ENCODE assay signal across 16 cellular contexts in genomic region chr2:18209934-18210639, GRCh38.
DNase-seq lines count a peak whose midpoint lies in the region; ATAC-seq and TF ChIP-seq lines count a peak whose summit lies in the region.
"Had no signal": no experiment of that assay in that cellular context is flagged by ENCODE, and none has a peak within 500 bp of the region (broad histone marks: within the 10 kb centered on the region; RNA-seq: fewer than 3 reads in every experiment).

No MANE protein-coding gene starts in this region.

- H3K9me3 Mint-ChIP-seq in glutamatergic neuron (ENCODE audit: unreplicated experiment): peaks cover 2% of the 10 kb centered on the region

- 75% methylated on average over 4 of the region's 4 CpGs for WGBS in right cardiac atrium

- no peaks in the 10 kb centered on the region for H3K27me3 ChIP-seq in right cardiac atrium (ENCODE audit: control insufficient read depth, insufficient read depth)
- H3K27me3 ChIP-seq: SJSA1 had no signal

- DNase-seq in NCI-H1105 treated with DMSO at 0.1 percent for 48 hours (lab: John Stamatoyannopoulos, UW) (peak; percentile 20), NCI-H1105 (lab: John Stamatoyannopoulos, UW) (no peak), NCI-H748 (lab: John Stamatoyannopoulos, UW; ENCODE audit: unreplicated experiment) (peak; percentile 72), epidermal melanocyte (ENCODE audit: insufficient read length, low spot score) (peak; percentile 37), skeletal muscle cell (ENCODE audit: low read depth) (peak; percentile 74), right cardiac atrium (no peak), glutamatergic neuron (no peak), ureter (ENCODE audit: low spot score) (no peak)
- DNase-seq: activated CD4-positive, alpha-beta T cell treated with anti-CD3 and anti-CD28 coated beads for 48 hours; activated gamma-delta T cell treated with Interleukin-2 at 50 U/mL for 16 hours; cortex of kidney; GDM1; heart right ventricle; NCI-H2081 treated with DMSO at 0.1 percent for 48 hours; posterior cingulate gyrus had no signal

- H3K4me3 ChIP-seq in skeletal muscle cell (ENCODE audit: low read depth, low read length) (no peak overlapping the region), right cardiac atrium (ENCODE audit: low read length) (no peak overlapping the region)
- H3K4me3 ChIP-seq: heart right ventricle, SJSA1 had no signal

- intact Hi-C loops in right cardiac atrium (cut with DNase I): no loop called here

- no peaks in the 10 kb centered on the region for H3K36me3 Mint-ChIP-seq in glutamatergic neuron (ENCODE audit: unreplicated experiment)

- H3K4me1 Mint-ChIP-seq in glutamatergic neuron (ENCODE audit: low read depth, unreplicated experiment): no peaks in the 10 kb centered on the region

- no peak overlapping the region for H3K4me3 Mint-ChIP-seq in glutamatergic neuron (ENCODE audit: unreplicated experiment)

- H3K27ac Mint-ChIP-seq in glutamatergic neuron (ENCODE audit: unreplicated experiment): no peak overlapping the region

- H3K9me3 ChIP-seq in right cardiac atrium (ENCODE audit: control insufficient read depth, low read length): no peaks in the 10 kb centered on the region
- H3K9me3 ChIP-seq: heart right ventricle, SJSA1 had no signal

- H3K4me1 ChIP-seq in right cardiac atrium (ENCODE audit: control insufficient read depth, insufficient read depth, low read length): no peaks in the 10 kb centered on the region
- H3K4me1 ChIP-seq: heart right ventricle had no signal

- ATAC-seq in right cardiac atrium: no peak

- no peaks in the 10 kb centered on the region for H3K27me3 Mint-ChIP-seq in glutamatergic neuron (ENCODE audit: unreplicated experiment)

- TF ChIP-seq CTCF in glutamatergic neuron (IDR thresholded peaks at IDR 0.05; ENCODE audit: partially characterized antibody, unreplicated experiment): no peak

- H3K27ac ChIP-seq in right cardiac atrium (ENCODE audit: low read length): no peak overlapping the region
- H3K27ac ChIP-seq: heart right ventricle, SJSA1 had no signal

Comparison
In these comparisons a context has a peak if more than half of its experiments do, and no peak if none do; other contexts are left out.
1. DNase-seq: peak in NCI-H1105 treated with DMSO at 0.1 percent for 48 hours (single experiment), NCI-H748 (single experiment), epidermal melanocyte (single experiment) and skeletal muscle cell (single experiment); none in NCI-H1105 (single experiment), right cardiac atrium (0 of 3), glutamatergic neuron (single experiment) and ureter (single experiment).